Comparison of ENCODE assay signal across 13 cellular contexts in the genomic region with DNA sequence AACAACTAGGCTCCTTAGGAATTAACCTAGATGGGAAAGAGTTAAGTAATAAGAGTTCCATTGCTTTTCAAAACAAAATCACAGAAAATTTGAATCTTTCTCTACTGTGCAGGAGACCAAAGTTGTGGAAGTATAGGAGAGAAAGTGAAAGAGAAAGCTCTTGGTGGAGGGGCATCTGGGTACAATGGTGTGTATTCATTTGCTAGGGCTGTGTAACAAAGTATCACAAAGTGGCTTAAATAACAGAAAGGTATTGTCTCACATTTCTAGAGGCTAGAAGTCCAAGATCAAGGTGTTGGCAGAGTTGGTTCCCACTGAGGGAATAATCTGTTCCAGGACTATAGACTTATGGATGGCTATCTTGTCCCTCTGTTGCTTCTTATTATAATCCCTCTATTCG. TPM values are rescaled to one million over a fixed set of nuclear protein-coding genes. Genes with fewer than 3 reads are reported as not detected.
DNase-seq lines count a peak whose midpoint lies in the region; ATAC-seq and TF ChIP-seq lines count a peak whose summit lies in the region.
"Had no signal": no experiment of that assay in that cellular context is flagged by ENCODE, and none has a peak within 500 bp of the region (broad histone marks: within the 10 kb centered on the region; RNA-seq: fewer than 3 reads in every experiment).

No MANE protein-coding gene starts in this region.

- peak; percentile 65 for ATAC-seq in HG03342 (IDR thresholded peaks at IDR 0.05; ENCODE audit: unreplicated experiment)
- ATAC-seq in activated CD8-positive, alpha-beta T cell treated with anti-CD3 and anti-CD28 coated beads for 36 hours: peak; percentile 65
- no peak for ATAC-seq in naive thymus-derived CD4-positive, alpha-beta T cell
- no peak for ATAC-seq in HG02973 (IDR thresholded peaks at IDR 0.05; ENCODE audit: unreplicated experiment)
- ATAC-seq: A549 had no signal

- H3K36me3 Mint-ChIP-seq in activated CD4-positive, alpha-beta T cell treated with anti-CD3 and anti-CD28 coated beads, Interleukin-2, amount 10 ng/mL, durations not matched to agents 7 days and 5 days (ENCODE audit: low read depth): no peaks in the 10 kb centered on the region
- no peaks in the 10 kb centered on the region for H3K36me3 Mint-ChIP-seq in activated CD8-positive, alpha-beta T cell treated with anti-CD3 and anti-CD28 coated beads for 36 hours (ENCODE audit: low read depth)
- no peaks in the 10 kb centered on the region for H3K36me3 Mint-ChIP-seq in naive thymus-derived CD4-positive, alpha-beta T cell

- peak overlapping the region; percentile 71 for H3K27ac Mint-ChIP-seq in activated CD4-positive, alpha-beta T cell treated with anti-CD3 and anti-CD28 coated beads, Interleukin-2, amount 10 ng/mL, durations not matched to agents 7 days and 5 days
- H3K27ac Mint-ChIP-seq in activated CD8-positive, alpha-beta T cell treated with anti-CD3 and anti-CD28 coated beads for 36 hours: no peak overlapping the region
- peak overlapping the region in 3 of 9 donors; percentile 9 to 22 (median 10) for H3K27ac Mint-ChIP-seq in naive thymus-derived CD4-positive, alpha-beta T cell

- H3K36me3 ChIP-seq in naive thymus-derived CD4-positive, alpha-beta T cell (ENCODE audit: control insufficient read depth in 2 of 3, insufficient read depth in 3 of 3, low read length in 3 of 3): no peaks in the 10 kb centered on the region
- H3K36me3 ChIP-seq: uterus had no signal

- intact Hi-C loops in activated CD8-positive, alpha-beta T cell treated with anti-CD3 and anti-CD28 coated beads for 36 hours (cut with micrococcal nuclease): no loop called here
- intact Hi-C loops in naive thymus-derived CD4-positive, alpha-beta T cell (cut with micrococcal nuclease): loop anchor here in 1 of 2 donors (1.0 kb wide), 1 partner anchor 50 kb away; no protein-coding TSS in a partner anchor

- peak; percentile 22 for DNase-seq in activated CD4-positive, alpha-beta T cell treated with anti-CD3 and anti-CD28 coated beads, Interleukin-2, amount 10 ng/mL, durations not matched to agents 7 days and 5 days
- no peak for DNase-seq in activated CD4-positive, alpha-beta T cell treated with anti-CD3 and anti-CD28 coated beads, Interleukin-2, amount 50 U/mL, for 48 hours
- no peak for DNase-seq in activated CD8-positive, alpha-beta T cell treated with anti-CD3 and anti-CD28 coated beads for 36 hours
- DNase-seq in naive thymus-derived CD4-positive, alpha-beta T cell: peak in 2 of 9 donors; percentile 3 to 5
- DNase-seq in SHP77 (lab: John Stamatoyannopoulos, UW) (no peak), NCI-H748 (lab: John Stamatoyannopoulos, UW; ENCODE audit: unreplicated experiment) (no peak)
- DNase-seq: NCI-H187 treated with DMSO at 0.1 percent for 48 hours, retina, uterus had no signal

- CTCF ChIA-PET in activated CD4-positive, alpha-beta T cell treated with anti-CD3 and anti-CD28 coated beads, Interleukin-2, amount 10 ng/mL, durations not matched to agents 7 days and 5 days (lab: Charles Lee): interaction anchor here (0.7 to 3.0 kb wide), 4 partner anchors 17 to 51 kb away, joined by 3 to 17 read pairs (median 5); a partner anchor contains a TSS
- CTCF ChIA-PET in activated CD8-positive, alpha-beta T cell treated with anti-CD3 and anti-CD28 coated beads for 36 hours (lab: Charles Lee): interaction anchor here (2.4 to 2.8 kb wide), 2 partner anchors 33 to 50 kb away, joined by 9 to 12 read pairs; a partner anchor contains a TSS
- CTCF ChIA-PET in naive thymus-derived CD4-positive, alpha-beta T cell (lab: Charles Lee): interaction anchor here (0.7 kb wide), 1 partner anchor 438 kb away, joined by 3 read pairs; no protein-coding TSS in a partner anchor

- no peak overlapping the region for H3K4me3 ChIP-seq in naive thymus-derived CD4-positive, alpha-beta T cell (ENCODE audit: low read length)
- H3K4me3 ChIP-seq: A549, uterus had no signal

- no peaks in the 10 kb centered on the region for H3K9me3 Mint-ChIP-seq in activated CD4-positive, alpha-beta T cell treated with anti-CD3 and anti-CD28 coated beads, Interleukin-2, amount 10 ng/mL, durations not matched to agents 7 days and 5 days
- H3K9me3 Mint-ChIP-seq in activated CD8-positive, alpha-beta T cell treated with anti-CD3 and anti-CD28 coated beads for 36 hours: no peaks in the 10 kb centered on the region
- peaks cover 0 to 2% (median 0%) of the 10 kb centered on the region in 11 donors for H3K9me3 Mint-ChIP-seq in naive thymus-derived CD4-positive, alpha-beta T cell

- POLR2A ChIA-PET in activated CD4-positive, alpha-beta T cell treated with anti-CD3 and anti-CD28 coated beads, Interleukin-2, amount 10 ng/mL, durations not matched to agents 7 days and 5 days (lab: Charles Lee): interaction anchor here (0.6 kb wide), 1 partner anchor 912 kb away, joined by 3 read pairs; no protein-coding TSS in a partner anchor
- POLR2A ChIA-PET in activated CD8-positive, alpha-beta T cell treated with anti-CD3 and anti-CD28 coated beads for 36 hours (lab: Charles Lee): no interaction called here
- POLR2A ChIA-PET in naive thymus-derived CD4-positive, alpha-beta T cell (lab: Charles Lee): no interaction called here

- H3K27ac ChIP-seq in naive thymus-derived CD4-positive, alpha-beta T cell (ENCODE audit: low read depth, low read length): no peak overlapping the region
- H3K27ac ChIP-seq: A549, uterus, VCaP had no signal

- no peaks in the 10 kb centered on the region for H3K27me3 ChIP-seq in naive thymus-derived CD4-positive, alpha-beta T cell (ENCODE audit: control insufficient read depth in 2 of 2, insufficient read depth in 2 of 2, low read length in 2 of 2)
- H3K27me3 ChIP-seq: uterus had no signal

- H3K27me3 Mint-ChIP-seq in activated CD4-positive, alpha-beta T cell treated with anti-CD3 and anti-CD28 coated beads, Interleukin-2, amount 10 ng/mL, durations not matched to agents 7 days and 5 days: peaks cover 22% of the 10 kb centered on the region
- H3K27me3 Mint-ChIP-seq in activated CD8-positive, alpha-beta T cell treated with anti-CD3 and anti-CD28 coated beads for 36 hours: peaks cover 1% of the 10 kb centered on the region
- H3K27me3 Mint-ChIP-seq in naive thymus-derived CD4-positive, alpha-beta T cell: peaks cover 0 to 27% (median 4%) of the 10 kb centered on the region in 5 donors

- H3K4me1 ChIP-seq in naive thymus-derived CD4-positive, alpha-beta T cell (ENCODE audit: control insufficient read depth in 2 of 2, insufficient read depth in 2 of 2, low read length in 2 of 2): peaks cover 1 to 3% of the 10 kb centered on the region in 2 donors
- H3K4me1 ChIP-seq: A549, uterus had no signal

- H3K9me3 ChIP-seq in naive thymus-derived CD4-positive, alpha-beta T cell (ENCODE audit: control insufficient read depth in 2 of 3, low read length in 3 of 3): no peaks in the 10 kb centered on the region
- H3K9me3 ChIP-seq: A549, uterus had no signal

- no peak for TF ChIP-seq CTCF in activated CD8-positive, alpha-beta T cell treated with anti-CD3 and anti-CD28 coated beads for 36 hours (IDR thresholded peaks at IDR 0.05)

- peak overlapping the region; percentile 0 for H3K4me3 Mint-ChIP-seq in activated CD4-positive, alpha-beta T cell treated with anti-CD3 and anti-CD28 coated beads, Interleukin-2, amount 10 ng/mL, durations not matched to agents 7 days and 5 days
- H3K4me3 Mint-ChIP-seq in activated CD8-positive, alpha-beta T cell treated with anti-CD3 and anti-CD28 coated beads for 36 hours: no peak overlapping the region
- peak overlapping the region in 8 of 10 donors; percentile 33 to 71 (median 60) for H3K4me3 Mint-ChIP-seq in naive thymus-derived CD4-positive, alpha-beta T cell

- H3K4me1 Mint-ChIP-seq in activated CD4-positive, alpha-beta T cell treated with anti-CD3 and anti-CD28 coated beads, Interleukin-2, amount 10 ng/mL, durations not matched to agents 7 days and 5 days: peaks cover 19% of the 10 kb centered on the region
- peaks cover 7% of the 10 kb centered on the region for H3K4me1 Mint-ChIP-seq in activated CD8-positive, alpha-beta T cell treated with anti-CD3 and anti-CD28 coated beads for 36 hours (ENCODE audit: low read depth)
- H3K4me1 Mint-ChIP-seq in naive thymus-derived CD4-positive, alpha-beta T cell: peaks cover under 1 to 15% (median 10%) of the 10 kb centered on the region in 7 donors

RNA-seq across cellular contexts. Expression of a gene that starts 50.5 kb away (rescaled TPM):
- 10 to 100 TPM; 58.7 to 62.0 TPM for total RNA-seq in activated CD4-positive, alpha-beta T cell treated with anti-CD3 and anti-CD28 coated beads, Interleukin-2, amount 10 ng/mL, durations not matched to agents 7 days and 5 days
- total RNA-seq in activated CD8-positive, alpha-beta T cell treated with anti-CD3 and anti-CD28 coated beads for 36 hours: 10 to 100 TPM; 68.4 to 70.6 TPM
- total RNA-seq in naive thymus-derived CD4-positive, alpha-beta T cell: 10 to 100 TPM; 65.2 to 79.2 (median 73.2) TPM
- 100 to 1,000 TPM in 1 of 2 donors, 10 to 100 TPM in 1; 93.5 to 104 TPM for polyA plus RNA-seq in naive thymus-derived CD4-positive, alpha-beta T cell

Comparison
In these comparisons a context has a peak if more than half of its experiments do, and no peak if none do; other contexts are left out.
1. ATAC-seq: peak in HG03342 (single experiment) and activated CD8-positive, alpha-beta T cell treated with anti-CD3 and anti-CD28 coated beads for 36 hours (single experiment); none in naive thymus-derived CD4-positive, alpha-beta T cell (single experiment) and HG02973 (single experiment).